ENCODE assay signal across 8 cellular contexts in genomic region chr21:20997633-20998455, GRCh38. TPM values are rescaled to one million over a fixed set of nuclear protein-coding genes. Genes with fewer than 3 reads are reported as not detected.
DNase-seq lines count a peak whose midpoint lies in the region; ATAC-seq and TF ChIP-seq lines count a peak whose summit lies in the region.

TSS of gene NCAM2 (plus strand) at chr21:20998409.

- no peaks in the 10 kb centered on the region for H3K36me3 ChIP-seq in thoracic aorta

- peak; percentile 75 for DNase-seq in COR-L47 (lab: John Stamatoyannopoulos, UW)
- DNase-seq in RWPE1 (ENCODE audit: low spot score) = peak; percentile 38
- DNase-seq in activated naive CD4-positive, alpha-beta T cell treated with anti-CD3 and anti-CD28 coated beads, Interleukin-2, amount 10 ng/mL, durations not matched to agents 7 days and 5 days = peak; percentile 65
- DNase-seq in globus pallidus (ENCODE audit: low spot score) = peak; percentile 86
- DNase-seq in occipital lobe (lab: John Stamatoyannopoulos, UW) = peak; percentile 76
- DNase-seq in thoracic aorta (ENCODE audit: low spot score) = no peak

- peaks cover 7 to 14% of the 10 kb centered on the region in 2 donors for H3K4me1 ChIP-seq in thoracic aorta (ENCODE audit: control insufficient read depth in 1 of 2, low read depth in 2 of 2)

- H3K9me3 Mint-ChIP-seq in activated naive CD4-positive, alpha-beta T cell treated with anti-CD3 and anti-CD28 coated beads, Interleukin-2, amount 10 ng/mL, durations not matched to agents 7 days and 5 days = no peaks in the 10 kb centered on the region

- POLR2A ChIA-PET in RWPE1 (lab: Yijun Ruan, JAX; ENCODE audit: low non-redundant PET) = no interaction called here

- H3K27me3 Mint-ChIP-seq in activated naive CD4-positive, alpha-beta T cell treated with anti-CD3 and anti-CD28 coated beads, Interleukin-2, amount 10 ng/mL, durations not matched to agents 7 days and 5 days = peaks cover 29% of the 10 kb centered on the region

- H3K9me3 ChIP-seq in thoracic aorta = no peaks in the 10 kb centered on the region

- peak within 1 kb of the TSS; percentile 71 for H3K4me3 ChIP-seq in thoracic aorta

- H3K27me3 ChIP-seq in thoracic aorta (replicated peaks; ENCODE audit: insufficient read depth) = no peaks in the 10 kb centered on the region

- peak within 1 kb of the TSS; percentile 61 for H3K4me3 Mint-ChIP-seq in activated naive CD4-positive, alpha-beta T cell treated with anti-CD3 and anti-CD28 coated beads, Interleukin-2, amount 10 ng/mL, durations not matched to agents 7 days and 5 days

- peak; percentile 51 for ATAC-seq in HG03066 (IDR thresholded peaks at IDR 0.05; ENCODE audit: low read depth, unreplicated experiment)
- no peak for ATAC-seq in thoracic aorta (ENCODE audit: insufficient number of reproducible peaks, low FRiP score, low read depth)
- ATAC-seq in GM19324 (IDR thresholded peaks at IDR 0.05; ENCODE audit: low FRiP score, unreplicated experiment) = no peak

- H3K27ac ChIP-seq in RWPE1 (no peak within 1 kb of the TSS), thoracic aorta (no peak within 1 kb of the TSS)

- CTCF ChIA-PET in RWPE1 (lab: Yijun Ruan, JAX) = interaction anchor here (0.5 to 0.7 kb wide), 2 partner anchors 376 to 1425 kb away, joined by 3 to 4 read pairs; no protein-coding TSS in a partner anchor
- CTCF ChIA-PET in activated naive CD4-positive, alpha-beta T cell treated with anti-CD3 and anti-CD28 coated beads, Interleukin-2, amount 10 ng/mL, durations not matched to agents 7 days and 5 days (lab: Charles Lee) = no interaction called here

- no peaks in the 10 kb centered on the region for H3K36me3 Mint-ChIP-seq in activated naive CD4-positive, alpha-beta T cell treated with anti-CD3 and anti-CD28 coated beads, Interleukin-2, amount 10 ng/mL, durations not matched to agents 7 days and 5 days

- H3K4me1 Mint-ChIP-seq in activated naive CD4-positive, alpha-beta T cell treated with anti-CD3 and anti-CD28 coated beads, Interleukin-2, amount 10 ng/mL, durations not matched to agents 7 days and 5 days = peaks cover 7% of the 10 kb centered on the region

- TF ChIP-seq CTCF in RWPE1 (conservative IDR thresholded peaks at IDR 0.05; ENCODE audit: low read depth) (no peak), thoracic aorta (IDR thresholded peaks at IDR 0.05) (no peak)

- no peak within 1 kb of the TSS for H3K27ac Mint-ChIP-seq in activated naive CD4-positive, alpha-beta T cell treated with anti-CD3 and anti-CD28 coated beads, Interleukin-2, amount 10 ng/mL, durations not matched to agents 7 days and 5 days

RNA-seq across cellular contexts. Expression of gene NCAM2, which starts in this region (rescaled TPM):
- total RNA-seq in occipital lobe (82.8 TPM), thoracic aorta (1 to 10 TPM in 1 of 2 donors, under 1 TPM in 1; 0.99 to 1.4 TPM)

Comparison
In these comparisons a context has a peak if more than half of its experiments do, and no peak if none do; other contexts are left out.
1. RNA of gene NCAM2 (total RNA-seq): 82.8 TPM in occipital lobe (single experiment); 0.99 to 1.4 TPM in thoracic aorta; every median in the first group is over 10 times any median in the second.